10 cellular contexts compared by ENCODE assay signal in genomic region chr3:71225951-71226564, GRCh38.
A peak's percentile ranks its signal among the peaks of the same experiment; 100 is the strongest.
DNase-seq lines count a peak whose midpoint lies in the region; ATAC-seq, FAIRE-seq and TF ChIP-seq lines count a peak whose summit lies in the region.
"Had no signal": no experiment of that assay in that cellular context is flagged by ENCODE, and none has a peak within 500 bp of the region (broad histone marks: within the 10 kb centered on the region; RNA-seq: fewer than 3 reads in every experiment).

No MANE protein-coding gene starts in this region.

- no peak for TF ChIP-seq CTCF in GM06990 (IDR thresholded peaks at IDR 0.05; ENCODE audit: insufficient read depth, low read length, poor library complexity, severe bottlenecking)
- no peak for TF ChIP-seq CTCF in natural killer cell (IDR thresholded peaks at IDR 0.05)

- FAIRE-seq in H54 (lab: Jason Lieb, UNC): no peak
- FAIRE-seq: pancreas had no signal

- H3K4me1 Mint-ChIP-seq in activated naive CD4-positive, alpha-beta T cell treated with anti-CD3 and anti-CD28 coated beads for 36 hours (ENCODE audit: low read depth): peaks cover 83% of the 10 kb centered on the region
- peaks cover 24 to 27% of the 10 kb centered on the region in 2 donors for H3K4me1 Mint-ChIP-seq in natural killer cell

- CTCF ChIA-PET in activated naive CD4-positive, alpha-beta T cell treated with anti-CD3 and anti-CD28 coated beads for 36 hours (lab: Charles Lee): interaction anchor here (0.7 to 1.5 kb wide), 5 partner anchors 10 to 237 kb away, joined by 3 read pairs; no protein-coding TSS in a partner anchor

- DNase-seq in GM06990 (ENCODE audit: extremely low read depth, insufficient read length) (no peak), natural killer cell (peak; percentile 23), H54 (ENCODE audit: insufficient read length, low spot score) (no peak), MV-4-11 (lab: John Stamatoyannopoulos, UW) (no peak), GOT3 (lab: John Stamatoyannopoulos, UW) (no peak)
- no peak for DNase-seq in activated naive CD4-positive, alpha-beta T cell treated with anti-CD3 and anti-CD28 coated beads for 36 hours
- DNase-seq: NCI-H2107, pancreas had no signal

- no peaks in the 10 kb centered on the region for H3K27me3 ChIP-seq in GM06990 (replicated peaks; ENCODE audit: control insufficient read depth, insufficient read depth, low read length)
- H3K27me3 ChIP-seq: pancreas had no signal

- H3K27ac Mint-ChIP-seq in activated naive CD4-positive, alpha-beta T cell treated with anti-CD3 and anti-CD28 coated beads for 36 hours: peak overlapping the region; percentile 94
- H3K27ac Mint-ChIP-seq in natural killer cell: peak overlapping the region; percentile 82 to 95

- H3K36me3 Mint-ChIP-seq in activated naive CD4-positive, alpha-beta T cell treated with anti-CD3 and anti-CD28 coated beads for 36 hours (ENCODE audit: low read depth): peaks cover 7% of the 10 kb centered on the region
- H3K36me3 Mint-ChIP-seq in natural killer cell: no peaks in the 10 kb centered on the region

- peak overlapping the region; percentile 52 for H3K4me3 ChIP-seq in GM06990 (replicated peaks; ENCODE audit: low read depth, low read length)
- H3K4me3 ChIP-seq: pancreas had no signal

- ATAC-seq in HG02588 (IDR thresholded peaks at IDR 0.05; ENCODE audit: unreplicated experiment) (peak; percentile 3), natural killer cell (peak in 2 of 3 donors; percentile 1 to 6), GM18861 (IDR thresholded peaks at IDR 0.05; ENCODE audit: unreplicated experiment) (no peak)

- peak overlapping the region; percentile 77 for H3K4me3 Mint-ChIP-seq in activated naive CD4-positive, alpha-beta T cell treated with anti-CD3 and anti-CD28 coated beads for 36 hours
- H3K4me3 Mint-ChIP-seq in natural killer cell: peak overlapping the region; percentile 96

- H3K27me3 Mint-ChIP-seq in activated naive CD4-positive, alpha-beta T cell treated with anti-CD3 and anti-CD28 coated beads for 36 hours (ENCODE audit: low read depth): no peaks in the 10 kb centered on the region
- H3K27me3 Mint-ChIP-seq in natural killer cell (ENCODE audit: low read depth in 2 of 2): peaks cover 0 to 7% of the 10 kb centered on the region in 2 donors

- no peaks in the 10 kb centered on the region for H3K36me3 ChIP-seq in GM06990 (ENCODE audit: control insufficient read depth, insufficient read depth, low read length)
- H3K36me3 ChIP-seq: pancreas had no signal

- no peak for TF ChIP-seq POLR2A in H54 (IDR thresholded peaks at IDR 0.05; ENCODE audit: low read depth, low read length)

- intact Hi-C loops in activated naive CD4-positive, alpha-beta T cell treated with anti-CD3 and anti-CD28 coated beads for 36 hours (cut with micrococcal nuclease): loop anchor here (1.0 to 10.0 kb wide), 13 partner anchors 37 to 1295 kb away; no protein-coding TSS in a partner anchor
- intact Hi-C loops in natural killer cell (cut with micrococcal nuclease): loop anchor here (1.0 to 10.0 kb wide), 6 partner anchors 39 to 269 kb away; no protein-coding TSS in a partner anchor

- no peaks in the 10 kb centered on the region for H3K9me3 Mint-ChIP-seq in activated naive CD4-positive, alpha-beta T cell treated with anti-CD3 and anti-CD28 coated beads for 36 hours
- no peaks in the 10 kb centered on the region for H3K9me3 Mint-ChIP-seq in natural killer cell
